Comparison of ENCODE assay signal across 22 cellular contexts in genomic region chr5:134975843-134976242, GRCh38. TPM values are rescaled to one million over a fixed set of nuclear protein-coding genes. Genes with fewer than 3 reads are reported as not detected.
"Had no signal": no experiment of that assay in that cellular context is flagged by ENCODE, and none has a peak within 500 bp of the region (broad histone marks: within the 10 kb centered on the region; RNA-seq: fewer than 3 reads in every experiment).

No MANE protein-coding gene starts in this region.

- H3K4me3 ChIP-seq: colonic mucosa, gastrocnemius medialis, lung, psoas muscle, spleen, testis, tibial nerve had no signal

- DNase-seq: cerebellar nuclear complex; colonic mucosa; dermis blood vessel endothelial cell; gastrocnemius medialis; left colon; left ventricle myocardium superior; mesendoderm; naive B cell; psoas muscle; spleen; stimulated activated CD4-positive, alpha-beta T cell treated with anti-CD3 and anti-CD28 coated beads, Interleukin-15, amount 100 ng/mL, for 24 hours; stimulated activated CD4-positive, alpha-beta T cell treated with anti-CD3 and anti-CD28 coated beads, Interleukin-1b, Interleukin-23, amount 100 ng/mL, for 48 hours; stimulated activated CD4-positive, alpha-beta T cell treated with anti-CD3 and anti-CD28 coated beads, Interleukin-4, amount 100 ng/mL, for 24 hours; stimulated activated naive CD8-positive, alpha-beta T cell treated with anti-CD3 and anti-CD28 coated beads, Interleukin-15, amount 100 ng/mL, for 72 hours; testis had no signal

- H3K4me3 Mint-ChIP-seq: stimulated activated memory B cell treated with anti-CD40 and anti-IgM and Interleukin-4, amounts not matched to agents 10 μg/mL and 1 μg/mL and 100 μg/mL, for 72 hours; stimulated activated naive CD8-positive, alpha-beta T cell treated with anti-CD3 and anti-CD28 coated beads, Interleukin-15, amount 100 ng/mL, for 72 hours had no signal

- H3K9me3 ChIP-seq: colonic mucosa, gastrocnemius medialis, neutrophil, testis had no signal

- H3K27ac Mint-ChIP-seq: stimulated activated memory B cell treated with anti-CD40 and anti-IgM and Interleukin-4, amounts not matched to agents 10 μg/mL and 1 μg/mL and 100 μg/mL, for 72 hours; stimulated activated naive CD8-positive, alpha-beta T cell treated with anti-CD3 and anti-CD28 coated beads, Interleukin-15, amount 100 ng/mL, for 72 hours had no signal

- H3K27ac ChIP-seq: colonic mucosa, gastrocnemius medialis, neutrophil, psoas muscle, spleen, testis, tibial nerve had no signal

- H3K36me3 ChIP-seq: colonic mucosa, gastrocnemius medialis, neutrophil had no signal

- H3K27me3 Mint-ChIP-seq: naive B cell had no signal

- ATAC-seq: esophagus mucosa; gastrocnemius medialis; left colon; left ventricle myocardium superior; sciatic nerve; stimulated activated memory B cell treated with anti-CD40 and anti-IgM and Interleukin-4, amounts not matched to agents 10 μg/mL and 1 μg/mL and 100 μg/mL, for 72 hours; stimulated activated naive CD8-positive, alpha-beta T cell treated with anti-CD3 and anti-CD28 coated beads, Interleukin-15, amount 100 ng/mL, for 72 hours had no signal

- H3K4me1 ChIP-seq: colonic mucosa, gastrocnemius medialis, psoas muscle, spleen, testis, tibial nerve had no signal

- H3K4me1 Mint-ChIP-seq: naive B cell; stimulated activated memory B cell treated with anti-CD40 and anti-IgM and Interleukin-4, amounts not matched to agents 10 μg/mL and 1 μg/mL and 100 μg/mL, for 72 hours; stimulated activated naive CD8-positive, alpha-beta T cell treated with anti-CD3 and anti-CD28 coated beads, Interleukin-15, amount 100 ng/mL, for 72 hours had no signal

- H3K27me3 ChIP-seq: colonic mucosa, gastrocnemius medialis, neutrophil, spleen, testis, tibial nerve had no signal

RNA-seq across cellular contexts. Expression of gene PITX1, which starts 58.2 kb away (rescaled TPM):
- total RNA-seq: left ventricle myocardium superior had no signal
- polyA plus RNA-seq: neural cell had no signal
